In the genomic region with DNA sequence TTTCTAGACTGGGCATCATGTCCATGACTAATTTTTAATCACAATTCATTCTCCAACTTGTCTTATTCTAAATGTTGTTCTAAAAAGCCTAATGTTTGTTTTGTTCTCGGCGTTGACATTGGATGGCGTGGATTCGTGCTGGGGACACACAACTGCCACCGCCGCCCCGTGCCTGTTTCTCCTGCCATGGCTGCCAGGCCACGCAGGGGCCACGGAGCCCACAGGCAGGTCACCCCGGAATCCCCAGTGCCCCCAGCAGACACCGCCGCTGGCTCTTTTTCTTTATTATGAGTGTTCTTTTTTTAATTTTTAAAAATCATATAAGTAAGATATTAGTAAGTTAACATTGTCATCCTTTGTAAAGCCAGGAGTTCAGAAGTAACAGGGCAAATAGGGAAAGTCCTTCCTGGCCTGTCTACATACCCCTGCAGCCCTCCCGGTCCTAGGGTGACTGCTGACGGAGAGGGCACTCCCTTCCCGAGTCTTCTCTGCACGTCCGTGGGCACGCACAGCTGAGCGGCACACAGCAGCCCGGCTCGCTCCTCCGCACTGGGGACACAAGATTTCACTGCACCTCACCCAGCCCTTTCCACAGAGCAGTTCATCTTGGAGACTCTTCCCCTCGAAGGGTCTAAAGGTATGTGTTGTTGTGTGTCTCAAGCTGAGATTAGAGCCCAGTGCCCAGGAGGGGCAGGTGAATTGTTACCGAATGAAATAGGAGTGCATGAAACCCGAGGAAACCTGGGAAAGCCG, we compare ENCODE assay signal across 22 cellular contexts. TPM values are rescaled to one million over a fixed set of nuclear protein-coding genes. Genes with fewer than 3 reads are reported as not detected.
DNase-seq lines count a peak whose midpoint lies in the region; ATAC-seq, FAIRE-seq and TF ChIP-seq lines count a peak whose summit lies in the region.
"Had no signal": no experiment of that assay in that cellular context is flagged by ENCODE, and none has a peak within 500 bp of the region (broad histone marks: within the 10 kb centered on the region; RNA-seq: fewer than 3 reads in every experiment).

No MANE protein-coding gene starts in this region.

- TF ChIP-seq CTCF in kidney (IDR thresholded peaks at IDR 0.05; ENCODE audit: borderline replicate concordance, extremely low read depth, insufficient read depth) (no peak), body of pancreas (IDR thresholded peaks at IDR 0.05) (no peak), adrenal gland (IDR thresholded peaks at IDR 0.05) (no peak)

- H3K27me3 ChIP-seq in right cardiac atrium (ENCODE audit: control insufficient read depth, insufficient read depth) (no peaks in the 10 kb centered on the region), H7 (ENCODE audit: control insufficient read depth, insufficient read depth, low read length) (no peaks in the 10 kb centered on the region), body of pancreas (no peaks in the 10 kb centered on the region), adrenal gland (peaks cover 8% of the 10 kb centered on the region)

- 89% methylated on average over 26 of the region's 26 CpGs for WGBS in right cardiac atrium
- 84 to 88% methylated on average over 26 of the region's 26 CpGs for WGBS in body of pancreas, 2 donors
- WGBS in adrenal gland, 4 donors = 80 to 88% (median 84%) methylated on average over 25 to 26 of the region's 26 CpGs

- TF ChIP-seq POLR2A in GM12892 (IDR thresholded peaks at IDR 0.05; ENCODE audit: low read depth, low read length) = no peak
- TF ChIP-seq POLR2A in body of pancreas (IDR thresholded peaks at IDR 0.05) = no peak
- no peak for TF ChIP-seq POLR2A in adrenal gland (IDR thresholded peaks at IDR 0.05)

- H3K9ac ChIP-seq in kidney (ENCODE audit: low read length in 2 of 2) = no peak overlapping the region

- no peak for ATAC-seq in right cardiac atrium
- ATAC-seq in left cardiac atrium = no peak
- no peak for ATAC-seq in body of pancreas
- ATAC-seq: GM12878, GM23338 had no signal

- FAIRE-seq in kidney (lab: Jason Lieb, UNC) (no peak), GM12892 (lab: Jason Lieb, UNC) (no peak)
- FAIRE-seq: D721Med, GM12878, GM18507 had no signal

- H3K4me1 ChIP-seq in right cardiac atrium (ENCODE audit: control insufficient read depth, insufficient read depth, low read length) = no peaks in the 10 kb centered on the region
- peaks cover 0 to 6% of the 10 kb centered on the region in 2 donors for H3K4me1 ChIP-seq in kidney (ENCODE audit: control insufficient read depth in 1 of 2, insufficient read depth in 1 of 2, low read depth in 1 of 2, low read length in 2 of 2)
- H3K4me1 ChIP-seq in body of pancreas = peaks cover 14% of the 10 kb centered on the region
- no peaks in the 10 kb centered on the region for H3K4me1 ChIP-seq in adrenal gland (replicated peaks in 1 of 2)
- H3K4me1 ChIP-seq: HAP-1 had no signal

- H3K27ac ChIP-seq in right cardiac atrium (ENCODE audit: low read length) = no peak overlapping the region
- no peak overlapping the region for H3K27ac ChIP-seq in kidney (ENCODE audit: low read depth in 2 of 2, low read length in 2 of 2)
- H3K27ac ChIP-seq in body of pancreas = no peak overlapping the region
- H3K27ac ChIP-seq in adrenal gland = no peak overlapping the region

- intact Hi-C loops in right cardiac atrium (cut with DNase I) = no loop called here
- intact Hi-C loops in left cardiac atrium (cut with DNase I) = no loop called here
- intact Hi-C loops in kidney (cut with DNase I) = no loop called here
- intact Hi-C loops in body of pancreas (cut with DNase I) = no loop called here
- intact Hi-C loops in adrenal gland (cut with DNase I) = no loop called here

- H3K36me3 ChIP-seq in H7 (replicated peaks; ENCODE audit: control insufficient read depth, insufficient read depth, low read length) = peaks cover 6% of the 10 kb centered on the region
- no peaks in the 10 kb centered on the region for H3K36me3 ChIP-seq in kidney (ENCODE audit: control insufficient read depth in 1 of 2, insufficient read depth in 2 of 2, low read length in 2 of 2)
- H3K36me3 ChIP-seq in body of pancreas (replicated peaks in 1 of 2; ENCODE audit: insufficient read depth in 1 of 2, low read depth in 2 of 2) = no peaks in the 10 kb centered on the region
- H3K36me3 ChIP-seq in adrenal gland (replicated peaks in 1 of 2) = no peaks in the 10 kb centered on the region
- H3K36me3 ChIP-seq: HAP-1 had no signal

- peak; percentile 6 to 46 (median 40) for DNase-seq in right cardiac atrium
- no peak for DNase-seq in left cardiac atrium
- peak; percentile 51 for DNase-seq in H7
- DNase-seq in kidney = peak; percentile 50
- DNase-seq in GM12892 (ENCODE audit: insufficient read length) = no peak
- DNase-seq in body of pancreas = no peak
- no peak for DNase-seq in adrenal gland
- DNase-seq: CD4-positive, alpha-beta T cell; CD8-positive, alpha-beta memory T cell; DMS 273 treated with DMSO at 0.1 percent for 48 hours; DMS79; EL; GDM1 had no signal

- H3K4me3 ChIP-seq in right cardiac atrium (ENCODE audit: low read length) = no peak overlapping the region
- no peak overlapping the region for H3K4me3 ChIP-seq in H7 (ENCODE audit: insufficient read depth, low read depth, low read length)
- H3K4me3 ChIP-seq in kidney (ENCODE audit: low read length in 2 of 2) = no peak overlapping the region
- H3K4me3 ChIP-seq in body of pancreas = no peak overlapping the region
- H3K4me3 ChIP-seq in adrenal gland = no peak overlapping the region
- H3K4me3 ChIP-seq: GM12878, GM23338, HAP-1 had no signal

- H3K9me3 ChIP-seq in right cardiac atrium (ENCODE audit: control insufficient read depth, low read length) = no peaks in the 10 kb centered on the region
- H3K9me3 ChIP-seq in kidney (ENCODE audit: control insufficient read depth in 1 of 2, low read length in 2 of 2) = no peaks in the 10 kb centered on the region
- no peaks in the 10 kb centered on the region for H3K9me3 ChIP-seq in body of pancreas
- no peaks in the 10 kb centered on the region for H3K9me3 ChIP-seq in adrenal gland (replicated peaks in 1 of 3)
- H3K9me3 ChIP-seq: HAP-1 had no signal

RNA-seq across cellular contexts. Expression of a gene that starts 32.1 kb away (rescaled TPM):
- not detected for total RNA-seq in right cardiac atrium
- polyA plus RNA-seq in right cardiac atrium = not detected
- not detected for total RNA-seq in left cardiac atrium
- total RNA-seq in H7 (2014; rRNA removed; shearing (Covaris generic)) = not detected in 2 replicates
- not detected for total RNA-seq in kidney
- polyA plus RNA-seq in kidney (ENCODE audit: insufficient read depth, low read depth, low replicate concordance) = not detected
- not detected for polyA plus RNA-seq in GM12892 (2012; ENCODE audit: missing spikeins)
- total RNA-seq in body of pancreas = not detected
- total RNA-seq in adrenal gland = not detected
- not detected for polyA plus RNA-seq in adrenal gland
- total RNA-seq: A172; CD4-positive, alpha-beta T cell; CD8-positive, alpha-beta memory T cell; GM12878; GM23338; H4 had no signal
- polyA plus RNA-seq: BJ; CD14-positive monocyte; CD8-positive, alpha-beta memory T cell; GM12878; GM23338 had no signal

RNA-seq across cellular contexts. Expression of a gene that starts 43.5 kb away (rescaled TPM):
- total RNA-seq in right cardiac atrium = not detected
- polyA plus RNA-seq in right cardiac atrium = 0.11 TPM
- not detected for total RNA-seq in left cardiac atrium
- not detected in 2 replicates for total RNA-seq in H7 (2014; rRNA removed; shearing (Covaris generic))
- total RNA-seq in kidney = not detected
- not detected for polyA plus RNA-seq in kidney (ENCODE audit: insufficient read depth, low read depth, low replicate concordance)
- polyA plus RNA-seq in GM12892 (2012; ENCODE audit: missing spikeins) = not detected
- not detected for total RNA-seq in body of pancreas
- total RNA-seq in adrenal gland = not detected
- polyA plus RNA-seq in adrenal gland = not detected
- total RNA-seq: A172; CD4-positive, alpha-beta T cell; CD8-positive, alpha-beta memory T cell; GM12878; GM23338; H4 had no signal
- polyA plus RNA-seq: BJ; CD14-positive monocyte; CD8-positive, alpha-beta memory T cell; GM12878 had no signal

RNA-seq across cellular contexts. Expression of a gene that starts 50.7 kb away (rescaled TPM):
- total RNA-seq in right cardiac atrium (not detected), left cardiac atrium (not detected), kidney (not detected), body of pancreas (not detected), adrenal gland (not detected)
- polyA plus RNA-seq in right cardiac atrium (not detected), kidney (ENCODE audit: insufficient read depth, low read depth, low replicate concordance) (not detected), adrenal gland (not detected)
- not detected in 2 replicates for total RNA-seq in H7 (2014; rRNA removed; shearing (Covaris generic))
- polyA plus RNA-seq in GM12892 (2012; ENCODE audit: missing spikeins) = not detected
- total RNA-seq: A172; CD4-positive, alpha-beta T cell; CD8-positive, alpha-beta memory T cell; GM12878; GM23338; H4 had no signal
- polyA plus RNA-seq: BJ; CD14-positive monocyte; CD8-positive, alpha-beta memory T cell; GM12878; GM23338 had no signal

RNA-seq across cellular contexts. Expression of a gene that starts 52.5 kb away (rescaled TPM):
- total RNA-seq in right cardiac atrium = 1 to 10 TPM in 3 of 4 donors, under 1 TPM in 1; 0.89 to 1.1 (median 1.0) TPM
- 0.93 TPM for polyA plus RNA-seq in right cardiac atrium
- 1 to 10 TPM; 1.4 to 2.5 TPM for total RNA-seq in left cardiac atrium
- total RNA-seq in H7 (2014; rRNA removed; shearing (Covaris generic)) = 3.8 and 4.6 TPM in 2 replicates
- total RNA-seq in kidney = 1.4 TPM
- 0.60 TPM for polyA plus RNA-seq in kidney (ENCODE audit: insufficient read depth, low read depth, low replicate concordance)
- polyA plus RNA-seq in GM12892 (2012; ENCODE audit: missing spikeins) = 0.13 TPM
- 1 to 10 TPM in 1 of 2 donors, under 1 TPM in 1; 0.33 to 1.0 TPM for total RNA-seq in body of pancreas
- total RNA-seq in adrenal gland = 1 to 10 TPM in 7 of 8 donors, under 1 TPM in 1; 0.97 to 3.2 (median 2.3) TPM
- polyA plus RNA-seq in adrenal gland = 1 to 10 TPM in 2 of 3 donors, under 1 TPM in 1; 0.97 to 1.9 (median 1.0) TPM

Comparison
In these comparisons a context has a peak if more than half of its experiments do, and no peak if none do; other contexts are left out.
1. DNase-seq: peak in right cardiac atrium (3 of 3), H7 (single experiment) and kidney (single experiment); none in left cardiac atrium (single experiment), GM12892 (single experiment), body of pancreas (0 of 4) and adrenal gland (0 of 7).